Comparison of ENCODE assay signal across 24 cellular contexts in genomic region chr7:19972872-19973271, GRCh38.
"Had no signal": no experiment of that assay in that cellular context is flagged by ENCODE, and none has a peak within 500 bp of the region (broad histone marks: within the 10 kb centered on the region; RNA-seq: fewer than 3 reads in every experiment).

No MANE protein-coding gene starts in this region.

- FAIRE-seq: urothelium cell line had no signal

- H3K27ac ChIP-seq: dorsolateral prefrontal cortex, hepatocyte, left ventricle myocardium inferior, lower lobe of right lung, neural progenitor cell, ovary, right atrium auricular region, sigmoid colon, skin epidermis, stomach had no signal

- DNase-seq: dorsolateral prefrontal cortex; effector CD8-positive, alpha-beta T cell; foreskin melanocyte; head of caudate nucleus; kidney; left cardiac atrium; left ventricle myocardium inferior; lower lobe of right lung; mesenchymal stem cell; midbrain; nucleus accumbens; ovary; sigmoid colon; stimulated activated CD4-positive, alpha-beta T cell treated with anti-CD3 and anti-CD28 coated beads, Interleukin-2, amount 100 ng/mL, for 24 hours; stimulated activated naive CD4-positive, alpha-beta T cell; stomach; substantia nigra; trophoblast cell had no signal

- H3K36me3 ChIP-seq: left ventricle myocardium inferior, lower lobe of right lung, neural progenitor cell, ovary, right atrium auricular region, sigmoid colon, stomach had no signal

- H3K27me3 ChIP-seq: dorsolateral prefrontal cortex, hepatocyte, neural progenitor cell, right atrium auricular region, sigmoid colon, stomach had no signal

- H2AFZ ChIP-seq: hepatocyte, neural progenitor cell had no signal

- H3K4me2 ChIP-seq: hepatocyte, neural progenitor cell had no signal

- ATAC-seq: left cardiac atrium; lower lobe of right lung; natural killer cell treated with Interleukin-12 subunit alpha and Interleukin-12 subunit beta and Interleukin-15 and Interleukin-18, amount 100 ng/mL, for 72 hours had no signal

- H3K9ac ChIP-seq: neural progenitor cell had no signal

- H3K4me3 ChIP-seq: dorsolateral prefrontal cortex, hepatocyte, left ventricle myocardium inferior, lower lobe of right lung, neural progenitor cell, ovary, right atrium auricular region, sigmoid colon, skin epidermis, stomach had no signal

- H3K4me1 ChIP-seq: left ventricle myocardium inferior, lower lobe of right lung, neural progenitor cell, right atrium auricular region had no signal

- H3K79me2 ChIP-seq: hepatocyte had no signal

- H3K9me3 ChIP-seq: lower lobe of right lung, ovary, right atrium auricular region, sigmoid colon, stomach had no signal
